ENCODE assay signal across 8 cellular contexts in the genomic region with DNA sequence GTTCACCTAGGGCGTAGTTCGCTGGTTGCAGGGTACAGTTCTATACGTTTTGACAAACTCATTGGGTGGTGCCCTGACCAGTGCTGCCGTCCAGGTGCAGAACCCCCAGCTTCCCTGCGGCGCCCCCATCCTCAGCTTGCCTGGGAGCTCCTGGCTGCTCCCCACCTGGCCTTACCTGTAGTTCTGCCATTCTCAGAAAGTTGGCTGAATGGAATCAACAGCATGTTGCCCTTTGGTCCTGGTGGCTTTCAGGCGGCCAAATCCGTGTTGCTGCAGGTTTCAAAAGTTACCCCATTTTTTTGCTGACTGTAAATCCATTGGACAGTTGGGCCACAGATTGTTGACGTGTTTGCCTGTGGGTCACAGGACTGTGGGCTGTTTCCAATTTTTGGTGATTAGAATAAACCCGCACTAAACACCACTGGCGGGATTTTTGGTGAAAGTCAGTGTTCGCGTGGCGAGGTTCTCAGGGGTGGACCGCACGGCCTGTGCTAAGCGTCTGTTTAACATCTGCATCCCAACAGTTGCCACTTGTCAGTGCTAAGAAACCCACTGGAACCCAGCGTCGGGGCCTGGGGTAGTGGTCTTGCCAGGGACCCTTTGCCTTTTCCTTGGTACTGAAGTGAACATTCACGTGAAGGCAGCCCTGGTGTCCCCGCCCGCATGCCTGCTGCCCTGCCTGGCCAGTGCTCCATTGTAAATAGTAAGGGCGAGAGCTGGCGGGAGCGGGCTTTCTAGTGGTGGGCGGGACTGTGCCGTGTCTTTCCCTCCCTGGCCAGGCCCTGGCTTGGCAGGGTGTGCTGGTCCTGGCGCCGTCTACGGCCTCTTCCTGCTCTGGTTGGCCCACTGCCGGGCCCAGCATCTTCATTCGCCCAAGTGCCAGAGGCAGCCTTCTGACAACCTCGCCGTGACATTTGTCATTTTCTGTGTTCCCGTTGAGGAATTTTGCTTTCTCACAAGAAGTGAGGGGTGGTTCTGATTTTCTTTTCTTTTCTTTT.
DNase-seq lines count a peak whose midpoint lies in the region; ATAC-seq and TF ChIP-seq lines count a peak whose summit lies in the region.

No MANE protein-coding gene starts in this region.

- DNase-seq in EH (ENCODE audit: low read depth) (peak; percentile 88), NCI-H446 treated with DMSO at 0.1 percent for 48 hours (lab: John Stamatoyannopoulos, UW) (peak; percentile 74), cerebellar cortex (ENCODE audit: low spot score) (peak; percentile 88), midbrain (lab: John Stamatoyannopoulos, UW) (peak; percentile 63), GM20000 (ENCODE audit: low spot score) (no peak)

- ATAC-seq in GM19328 (IDR thresholded peaks at IDR 0.05; ENCODE audit: unreplicated experiment) (no peak), HG03469 (IDR thresholded peaks at IDR 0.05; ENCODE audit: unreplicated experiment) (no peak), GM18519 (IDR thresholded peaks at IDR 0.05; ENCODE audit: low FRiP score, unreplicated experiment) (no peak)

- TF ChIP-seq CTCF in GM20000 (IDR thresholded peaks at IDR 0.05; ENCODE audit: extremely low read depth, missing control alignments): no peak
